Comparison of ENCODE assay signal across 6 cellular contexts in genomic region chr17:63984651-63985386, GRCh38. TPM values are rescaled to one million over a fixed set of nuclear protein-coding genes. Genes with fewer than 3 reads are reported as not detected.
A peak's percentile ranks its signal among the peaks of the same experiment; 100 is the strongest.
DNase-seq lines count a peak whose midpoint lies in the region; ATAC-seq, FAIRE-seq and TF ChIP-seq lines count a peak whose summit lies in the region.

No MANE protein-coding gene starts in this region.

- peak overlapping the region; percentile 84 for H3K27ac ChIP-seq in subcutaneous abdominal adipose tissue (ENCODE audit: low read depth, low read length)

- ATAC-seq in Right ventricle myocardium superior (ENCODE audit: poor library complexity): peak; percentile 63

- H3K4me3 ChIP-seq in subcutaneous abdominal adipose tissue (ENCODE audit: low read depth in 1 of 5, low read length in 5 of 5): no peak overlapping the region

- intact Hi-C loops in Right ventricle myocardium superior (cut with DNase I): loop anchor here (5.0 kb wide), 1 partner anchor 58 kb away; no protein-coding TSS in a partner anchor

- peaks cover 0 to 5% (median 0%) of the 10 kb centered on the region in 5 donors for H3K9me3 ChIP-seq in subcutaneous abdominal adipose tissue (ENCODE audit: control insufficient read depth in 5 of 5, low read length in 5 of 5)

- H3K4me1 ChIP-seq in subcutaneous abdominal adipose tissue (ENCODE audit: control insufficient read depth in 5 of 5, insufficient read depth in 5 of 5, low read length in 5 of 5): peaks cover 8 to 85% (median 59%) of the 10 kb centered on the region in 5 donors

- peak; percentile 69 for FAIRE-seq in GM12891 (lab: Jason Lieb, UNC)

- peaks cover 0 to 3% (median under 1%) of the 10 kb centered on the region in 5 donors for H3K27me3 ChIP-seq in subcutaneous abdominal adipose tissue (ENCODE audit: control insufficient read depth in 5 of 5, insufficient read depth in 4 of 5, low read length in 5 of 5)

- TF ChIP-seq POLR2A in GM12891 (IDR thresholded peaks at IDR 0.05; ENCODE audit: low read depth, low read length): no peak

- DNase-seq in GM12891 (ENCODE audit: insufficient read length, low spot score) (no peak), Right ventricle myocardium superior (no peak), middle frontal gyrus (ENCODE audit: extremely low spot score, low spot score) (no peak), inferior parietal cortex (ENCODE audit: extremely low spot score) (no peak)
- DNase-seq in activated CD4-positive, alpha-beta T cell treated with anti-CD3 and anti-CD28 coated beads for 4 hours: peak; percentile 64 to 66

- H3K36me3 ChIP-seq in subcutaneous abdominal adipose tissue (ENCODE audit: control insufficient read depth in 5 of 5, insufficient read depth in 5 of 5, low read length in 5 of 5): no peaks in the 10 kb centered on the region

- H3K9ac ChIP-seq in subcutaneous abdominal adipose tissue (ENCODE audit: low read length in 5 of 5): peak overlapping the region in 1 of 5 donors; percentile 46

TF ChIP-seq in GM12891, 5 proteins besides CTCF, POLR2A, EP300 and RAD21:
- TF ChIP-seq PAX5 (IDR thresholded peaks at IDR 0.05; ENCODE audit: insufficient read depth, low read length, severe bottlenecking) (no peak), POLR2AphosphoS5 (IDR thresholded peaks at IDR 0.05; ENCODE audit: low read depth, low read length) (no peak), POU2F2 (IDR thresholded peaks at IDR 0.05; ENCODE audit: low read depth, low read length) (no peak), SPI1 (IDR thresholded peaks at IDR 0.05; ENCODE audit: low read depth, low read length) (no peak), TAF1 (IDR thresholded peaks at IDR 0.05; ENCODE audit: low read depth, low read length) (no peak)
TF ChIP-seq in GM12891: peak in this region for 0.

RNA-seq across cellular contexts. Expression of gene SCN4A, which starts 12.1 kb away (rescaled TPM):
- 0.19 TPM for polyA plus RNA-seq in GM12891 (2012; ENCODE audit: low read depth, missing spikeins)
- 0.56 TPM for total RNA-seq in Right ventricle myocardium superior

RNA-seq across cellular contexts. Expression of gene PRR29, which starts 13.3 kb away (rescaled TPM):
- 0.64 TPM for polyA plus RNA-seq in GM12891 (2012; ENCODE audit: low read depth, missing spikeins)
- 0.30 TPM for total RNA-seq in Right ventricle myocardium superior

RNA-seq across cellular contexts. Expression of gene ICAM2, which starts 35.6 kb away (rescaled TPM):
- polyA plus RNA-seq in GM12891 (2012; ENCODE audit: low read depth, missing spikeins): 38.2 TPM
- 31.9 TPM for total RNA-seq in Right ventricle myocardium superior

RNA-seq across cellular contexts. Expression of gene CD79B, which starts 52.7 kb away (rescaled TPM):
- polyA plus RNA-seq in GM12891 (2012; ENCODE audit: low read depth, missing spikeins): 62.7 TPM
- total RNA-seq in Right ventricle myocardium superior: 8.9 TPM

Comparison
In these comparisons a context has a peak if more than half of its experiments do, and no peak if none do; other contexts are left out.
1. DNase-seq: peak in activated CD4-positive, alpha-beta T cell treated with anti-CD3 and anti-CD28 coated beads for 4 hours (2 of 2); none in GM12891 (single experiment), Right ventricle myocardium superior (single experiment), middle frontal gyrus (single experiment) and inferior parietal cortex (single experiment).